Comparison of ENCODE assay signal across 2 cellular contexts in the genomic region with DNA sequence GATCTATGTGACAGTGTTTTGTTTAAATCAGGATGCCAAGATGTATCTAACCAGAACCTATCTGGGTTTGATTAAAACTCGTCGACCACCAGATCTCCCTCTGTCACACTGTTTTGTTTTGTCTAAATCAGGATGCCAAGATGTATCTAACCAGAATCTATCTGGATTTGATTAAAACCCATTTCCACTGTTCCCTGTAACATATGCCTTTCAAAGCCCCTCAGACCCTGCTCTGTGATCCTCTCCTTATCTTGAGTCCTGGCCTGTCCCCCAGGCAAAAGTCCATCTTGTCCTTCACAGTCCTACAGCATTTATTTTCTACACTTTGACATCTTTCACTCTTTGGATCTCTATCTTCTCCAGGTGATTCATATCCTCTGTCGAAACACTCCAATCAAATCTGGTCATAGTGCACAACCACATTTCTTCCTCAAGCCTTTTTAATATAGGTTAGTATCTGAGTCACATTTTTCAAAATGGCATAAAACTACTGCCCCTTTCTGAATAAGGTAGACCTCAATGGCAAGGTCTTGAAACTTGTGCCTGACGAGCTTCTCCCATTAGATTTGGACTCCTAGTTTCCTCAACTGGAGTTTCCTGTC.
TF ChIP-seq lines count a peak whose summit lies in the region.

No MANE protein-coding gene starts in this region.

TF ChIP-seq in HCT116, 20 proteins besides CTCF, POLR2A, EP300 and RAD21 (continued from another document):
- 0 out of 2 replicates have a peak, but pooled peaks have one; percentile 13 for TF ChIP-seq CEBPB (IDR thresholded peaks at IDR 0.05; ENCODE audit: low read depth)
- TF ChIP-seq EZH2 (IDR thresholded peaks at IDR 0.05), result no peak
- TF ChIP-seq, protein P1, sequence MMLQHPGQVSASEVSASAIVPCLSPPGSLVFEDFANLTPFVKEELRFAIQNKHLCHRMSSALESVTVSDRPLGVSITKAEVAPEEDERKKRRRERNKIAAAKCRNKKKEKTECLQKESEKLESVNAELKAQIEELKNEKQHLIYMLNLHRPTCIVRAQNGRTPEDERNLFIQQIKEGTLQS (IDR thresholded peaks at IDR 0.05), result no peak
- TF ChIP-seq ELF1 (IDR thresholded peaks at IDR 0.05; ENCODE audit: borderline replicate concordance, low read depth), result no peak
TF ChIP-seq in HCT116: peak in this region for 1.

TF ChIP-seq in SK-N-SH treated with all-trans-retinoic acid at 6 μM for 48 hours, 23 proteins besides CTCF, POLR2A, EP300 and RAD21 (continued from another document):
- peak; percentile 98 for TF ChIP-seq TCF4 (CRISPR knock-in tag; IDR thresholded peaks at IDR 0.05; ENCODE audit: borderline replicate concordance)
- no peak for TF ChIP-seq ISL1 (CRISPR knock-in tag; IDR thresholded peaks at IDR 0.05)
- TF ChIP-seq, protein P2, sequence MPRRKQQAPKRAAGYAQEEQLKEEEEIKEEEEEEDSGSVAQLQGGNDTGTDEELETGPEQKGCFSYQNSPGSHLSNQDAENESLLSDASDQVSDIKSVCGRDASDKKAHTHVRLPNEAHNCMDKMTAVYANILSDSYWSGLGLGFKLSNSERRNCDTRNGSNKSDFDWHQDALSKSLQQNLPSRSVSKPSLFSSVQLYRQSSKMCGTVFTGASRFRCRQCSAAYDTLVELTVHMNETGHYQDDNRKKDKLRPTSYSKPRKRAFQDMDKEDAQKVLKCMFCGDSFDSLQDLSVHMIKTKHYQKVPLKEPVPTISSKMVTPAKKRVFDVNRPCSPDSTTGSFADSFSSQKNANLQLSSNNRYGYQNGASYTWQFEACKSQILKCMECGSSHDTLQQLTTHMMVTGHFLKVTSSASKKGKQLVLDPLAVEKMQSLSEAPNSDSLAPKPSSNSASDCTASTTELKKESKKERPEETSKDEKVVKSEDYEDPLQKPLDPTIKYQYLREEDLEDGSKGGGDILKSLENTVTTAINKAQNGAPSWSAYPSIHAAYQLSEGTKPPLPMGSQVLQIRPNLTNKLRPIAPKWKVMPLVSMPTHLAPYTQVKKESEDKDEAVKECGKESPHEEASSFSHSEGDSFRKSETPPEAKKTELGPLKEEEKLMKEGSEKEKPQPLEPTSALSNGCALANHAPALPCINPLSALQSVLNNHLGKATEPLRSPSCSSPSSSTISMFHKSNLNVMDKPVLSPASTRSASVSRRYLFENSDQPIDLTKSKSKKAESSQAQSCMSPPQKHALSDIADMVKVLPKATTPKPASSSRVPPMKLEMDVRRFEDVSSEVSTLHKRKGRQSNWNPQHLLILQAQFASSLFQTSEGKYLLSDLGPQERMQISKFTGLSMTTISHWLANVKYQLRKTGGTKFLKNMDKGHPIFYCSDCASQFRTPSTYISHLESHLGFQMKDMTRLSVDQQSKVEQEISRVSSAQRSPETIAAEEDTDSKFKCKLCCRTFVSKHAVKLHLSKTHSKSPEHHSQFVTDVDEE (CRISPR knock-in tag; IDR thresholded peaks at IDR 0.05), result peak; percentile 91
